ENCODE assay signal across 20 cellular contexts in the genomic region with DNA sequence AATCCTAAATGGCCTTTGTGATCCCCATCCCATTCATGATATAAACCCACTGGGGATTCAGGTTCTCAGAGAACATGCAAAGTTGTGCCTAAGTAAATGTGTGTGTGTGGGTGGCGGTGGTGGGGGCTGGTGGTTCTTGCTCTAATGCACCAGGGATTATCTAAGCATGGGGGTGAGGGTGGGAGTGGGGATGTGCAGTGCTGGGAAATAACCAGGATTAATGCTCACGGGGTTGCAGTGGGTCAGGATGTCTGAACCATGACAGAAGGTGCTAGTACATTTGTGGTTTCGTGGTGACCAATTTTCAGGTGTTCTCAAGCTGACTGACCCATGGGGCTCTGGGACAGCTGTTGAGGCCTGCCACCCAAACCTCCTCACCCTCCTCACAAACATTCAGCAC.
DNase-seq lines count a peak whose midpoint lies in the region; ATAC-seq and TF ChIP-seq lines count a peak whose summit lies in the region.
"Had no signal": no experiment of that assay in that cellular context is flagged by ENCODE, and none has a peak within 500 bp of the region (broad histone marks: within the 10 kb centered on the region; RNA-seq: fewer than 3 reads in every experiment).

No MANE protein-coding gene starts in this region.

- peaks cover 0 to 19% (median 14%) of the 10 kb centered on the region in 3 donors for H3K4me1 ChIP-seq in esophagus squamous epithelium

- H3K4me3 ChIP-seq in GM06990 (replicated peaks; ENCODE audit: low read depth, low read length) (no peak overlapping the region), esophagus squamous epithelium (no peak overlapping the region)
- H3K4me3 ChIP-seq: mucosa of descending colon had no signal

- H3K36me3 ChIP-seq in GM06990 (ENCODE audit: control insufficient read depth, insufficient read depth, low read length) (peaks cover 9% of the 10 kb centered on the region), esophagus squamous epithelium (peaks cover 0 to 56% (median 0%) of the 10 kb centered on the region in 3 donors)

- TF ChIP-seq POLR2A in esophagus squamous epithelium (IDR thresholded peaks at IDR 0.05) = no peak

- intact Hi-C loops in esophagus squamous epithelium (cut with DNase I) = no loop called here

- TF ChIP-seq CTCF in GM06990 (IDR thresholded peaks at IDR 0.05; ENCODE audit: insufficient read depth, low read length, poor library complexity, severe bottlenecking) (no peak), esophagus squamous epithelium (IDR thresholded peaks at IDR 0.05) (no peak)

- WGBS in esophagus squamous epithelium, 2 donors = 89 to 95% methylated on average over 3 of the region's 3 CpGs

- no peaks in the 10 kb centered on the region for H3K9me3 ChIP-seq in esophagus squamous epithelium
- H3K9me3 ChIP-seq: mucosa of descending colon had no signal

- H3K27me3 ChIP-seq in GM06990 (replicated peaks; ENCODE audit: control insufficient read depth, insufficient read depth, low read length) (no peaks in the 10 kb centered on the region), esophagus squamous epithelium (no peaks in the 10 kb centered on the region)

- peak; percentile 31 for DNase-seq in GM06990 (ENCODE audit: extremely low read depth, insufficient read length)
- peak; percentile 65 for DNase-seq in germinal center (ENCODE audit: low spot score)
- no peak for DNase-seq in UCSD-AML1 (lab: John Stamatoyannopoulos, UW; ENCODE audit: unreplicated experiment)
- no peak for DNase-seq in esophagus squamous epithelium (lab: John Stamatoyannopoulos, UW)
- DNase-seq: activated effector memory CD4-positive, alpha-beta T cell treated with anti-CD3 and anti-CD28 coated beads, Interleukin-2, amount 50 U/mL, for 16 hours; endodermal cell; H7; kidney glomerular epithelial cell; mucosa of descending colon; NCI-H1092 treated with DMSO at 0.1 percent for 48 hours; NCI-H2171 treated with DMSO at 0.1 percent for 48 hours; nucleus accumbens; right cardiac atrium; Right ventricle myocardium superior; T-helper 17 cell had no signal

- ATAC-seq in GM19351 (IDR thresholded peaks at IDR 0.05; ENCODE audit: unreplicated experiment) = peak; percentile 13
- ATAC-seq in HG03571 (IDR thresholded peaks at IDR 0.05; ENCODE audit: unreplicated experiment) = peak; percentile 27
- ATAC-seq in GM18868 (IDR thresholded peaks at IDR 0.05; ENCODE audit: unreplicated experiment) = no peak
- ATAC-seq in HG03439 (IDR thresholded peaks at IDR 0.05; ENCODE audit: unreplicated experiment) = no peak
- ATAC-seq: activated CD4-positive, CD25-positive, alpha-beta regulatory T cell treated with anti-CD3 and anti-CD28 coated beads, Interleukin-2, amount 50 U/mL, for 24 hours; mucosa of descending colon; right cardiac atrium; T-helper 17 cell had no signal

- H3K27ac ChIP-seq in esophagus squamous epithelium = no peak overlapping the region

Comparison
In these comparisons a context has a peak if more than half of its experiments do, and no peak if none do; other contexts are left out.
1. DNase-seq: peak in GM06990 (single experiment) and germinal center (single experiment); none in UCSD-AML1 (single experiment) and esophagus squamous epithelium (single experiment).
2. ATAC-seq: peak in GM19351 (single experiment) and HG03571 (single experiment); none in GM18868 (single experiment) and HG03439 (single experiment).